ENCODE assay signal across 8 cellular contexts in the genomic region with DNA sequence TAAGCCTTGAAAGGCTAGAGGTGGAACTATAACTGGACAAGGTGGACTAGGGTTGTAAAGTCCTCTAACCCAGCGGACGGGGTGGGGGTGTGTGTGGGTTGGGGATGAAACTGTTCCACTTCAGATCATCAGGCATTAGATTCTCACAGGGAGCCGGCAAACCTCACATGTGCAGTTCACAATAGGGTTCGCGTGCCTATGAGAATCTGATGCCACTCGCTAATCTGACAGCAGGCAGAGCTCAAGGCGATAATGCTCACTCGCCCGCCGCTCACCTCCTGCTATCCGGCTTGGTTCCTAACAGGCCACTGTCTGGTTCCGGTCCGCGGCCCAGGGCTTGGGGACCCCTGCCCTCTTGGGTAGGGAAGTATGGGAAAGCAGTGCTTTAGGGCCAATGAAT. TPM values are rescaled to one million over a fixed set of nuclear protein-coding genes. Genes with fewer than 3 reads are reported as not detected.
A peak's percentile ranks its signal among the peaks of the same experiment; 100 is the strongest.
DNase-seq lines count a peak whose midpoint lies in the region; ATAC-seq, FAIRE-seq and TF ChIP-seq lines count a peak whose summit lies in the region.

No MANE protein-coding gene starts in this region.

- intact Hi-C loops in adrenal gland (cut with DNase I) (no loop called here), left lung (cut with DNase I) (no loop called here)

- WGBS in adrenal gland, 4 donors, result 69 to 75% (median 73%) methylated on average over 13 to 14 of the region's 14 CpGs

- H3K27me3 ChIP-seq in OCI-LY1 (ENCODE audit: insufficient read depth, low read length) (no peaks in the 10 kb centered on the region), adrenal gland (no peaks in the 10 kb centered on the region), left lung (no peaks in the 10 kb centered on the region), stomach smooth muscle (ENCODE audit: control insufficient read depth in 1 of 2, insufficient read depth in 2 of 2, low read length in 2 of 2) (no peaks in the 10 kb centered on the region)

- H3K27ac ChIP-seq in OCI-LY1 (ENCODE audit: low read depth, low read length, poor library complexity, severe bottlenecking), result peak overlapping the region; percentile 73
- H3K27ac ChIP-seq in adrenal gland, result peak overlapping the region in 3 of 5 donors; percentile 70 to 90 (median 81)
- peak overlapping the region; percentile 85 to 86 for H3K27ac ChIP-seq in left lung
- peak overlapping the region; percentile 64 for H3K27ac ChIP-seq in stomach smooth muscle (ENCODE audit: low read length)

- H3K4me3 ChIP-seq in OCI-LY1 (ENCODE audit: low read depth, low read length, poor library complexity, severe bottlenecking) (peak overlapping the region; percentile 99), adrenal gland (peak overlapping the region in 2 of 4 donors; percentile 47 to 85), left lung (peak overlapping the region; percentile 86 to 88), stomach smooth muscle (ENCODE audit: low read length in 2 of 2) (peak overlapping the region; percentile 96 to 100)

- H4K20me1 ChIP-seq in OCI-LY1 (ENCODE audit: insufficient read depth, low read length), result no peaks in the 10 kb centered on the region

- H3K9ac ChIP-seq in OCI-LY1 (ENCODE audit: low read length) (peak overlapping the region; percentile 100), stomach smooth muscle (ENCODE audit: low read length in 2 of 2) (peak overlapping the region; percentile 86 to 89)

- H2AFZ ChIP-seq in OCI-LY1 (ENCODE audit: low read length), result no peak overlapping the region

- H3K36me3 ChIP-seq in OCI-LY1 (ENCODE audit: insufficient read depth, low read length) (peaks cover 41% of the 10 kb centered on the region), adrenal gland (replicated peaks in 1 of 2) (peaks cover 0 to 22% of the 10 kb centered on the region in 2 donors), left lung (peaks cover 0 to 38% of the 10 kb centered on the region in 2 donors), stomach smooth muscle (ENCODE audit: control insufficient read depth in 2 of 2, insufficient read depth in 2 of 2, low read length in 2 of 2) (peaks cover 9 to 30% of the 10 kb centered on the region in 2 donors)

- DNase-seq in GM12891 (ENCODE audit: insufficient read length, low spot score) (no peak), adrenal gland (peak in 4 of 7 donors; percentile 20 to 59 (median 26)), left lung (peak in 1 of 2 donors; percentile 84), 8988T (no peak)

- H3K4me1 ChIP-seq in OCI-LY1 (ENCODE audit: insufficient read depth, low read length, severe bottlenecking), result peaks cover 30% of the 10 kb centered on the region
- H3K4me1 ChIP-seq in adrenal gland (replicated peaks in 1 of 2), result peaks cover 12 to 22% of the 10 kb centered on the region in 2 donors
- peaks cover 15 to 53% of the 10 kb centered on the region in 2 donors for H3K4me1 ChIP-seq in left lung
- H3K4me1 ChIP-seq in stomach smooth muscle (ENCODE audit: control insufficient read depth, insufficient read depth, low read length), result peaks cover 14% of the 10 kb centered on the region

- no peak for TF ChIP-seq CTCF in OCI-LY1 (IDR thresholded peaks at IDR 0.05; ENCODE audit: low read length)
- TF ChIP-seq CTCF in adrenal gland (IDR thresholded peaks at IDR 0.05), result no peak
- TF ChIP-seq CTCF in left lung (IDR thresholded peaks at IDR 0.05), result no peak

- ATAC-seq in left lung (no peak), GM21717 (IDR thresholded peaks at IDR 0.05; ENCODE audit: unreplicated experiment) (no peak), GM18858 (IDR thresholded peaks at IDR 0.05; ENCODE audit: unreplicated experiment) (no peak)

- H3K9me3 ChIP-seq in OCI-LY1 (ENCODE audit: low read length) (no peaks in the 10 kb centered on the region), adrenal gland (replicated peaks in 1 of 3) (no peaks in the 10 kb centered on the region), left lung (no peaks in the 10 kb centered on the region), stomach smooth muscle (ENCODE audit: control insufficient read depth in 2 of 2, low read length in 2 of 2) (no peaks in the 10 kb centered on the region)

- FAIRE-seq in GM12891 (lab: Jason Lieb, UNC), result peak; percentile 78

- H3K9me2 ChIP-seq in OCI-LY1 (ENCODE audit: low read depth, low read length), result no peaks in the 10 kb centered on the region

- TF ChIP-seq POLR2A in GM12891 (IDR thresholded peaks at IDR 0.05; ENCODE audit: low read depth, low read length) (no peak), adrenal gland (IDR thresholded peaks at IDR 0.05) (no peak)

- H3K4me2 ChIP-seq in OCI-LY1 (ENCODE audit: low read length), result peak overlapping the region; percentile 97

- H3F3A ChIP-seq in OCI-LY1 (ENCODE audit: insufficient read depth, low read length), result no peaks in the 10 kb centered on the region

- peaks cover 26% of the 10 kb centered on the region for H3K79me2 ChIP-seq in OCI-LY1 (ENCODE audit: insufficient read depth, low read length)

TF ChIP-seq in GM12891, 5 proteins besides CTCF, POLR2A, EP300 and RAD21:
- no peak for TF ChIP-seq SPI1 (IDR thresholded peaks at IDR 0.05; ENCODE audit: low read depth, low read length)
- TF ChIP-seq TAF1 (IDR thresholded peaks at IDR 0.05; ENCODE audit: low read depth, low read length), result no peak
- TF ChIP-seq POU2F2 (IDR thresholded peaks at IDR 0.05; ENCODE audit: low read depth, low read length), result no peak
- no peak for TF ChIP-seq PAX5 (IDR thresholded peaks at IDR 0.05; ENCODE audit: insufficient read depth, low read length, severe bottlenecking)
- TF ChIP-seq POLR2AphosphoS5 (IDR thresholded peaks at IDR 0.05; ENCODE audit: low read depth, low read length), result no peak

RNA-seq across cellular contexts. Expression of gene ERLIN1, which starts 1.0 kb away (rescaled TPM):
- 7.9 TPM for polyA plus RNA-seq in GM12891 (2012; ENCODE audit: low read depth, missing spikeins)
- total RNA-seq in adrenal gland (10 to 100 TPM; 10.6 to 23.8 (median 19.2) TPM), left lung (10 to 100 TPM; 23.8 to 34.5 TPM)
- polyA plus RNA-seq in adrenal gland, result 10 to 100 TPM in 1 of 3 donors, 1 to 10 TPM in 2; 3.6 to 32.8 (median 5.3) TPM

RNA-seq across cellular contexts. Expression of gene CHUK, which starts 42.6 kb away (rescaled TPM):
- 8.6 TPM for polyA plus RNA-seq in GM12891 (2012; ENCODE audit: low read depth, missing spikeins)
- 10 to 100 TPM; 11.8 to 30.9 (median 21.3) TPM for total RNA-seq in adrenal gland
- polyA plus RNA-seq in adrenal gland, result 10 to 100 TPM in 1 of 3 donors, 1 to 10 TPM in 2; 6.8 to 32.5 (median 6.8) TPM
- total RNA-seq in left lung, result 10 to 100 TPM; 19.6 to 26.9 TPM

Comparison
In these comparisons a context has a peak if more than half of its experiments do, and no peak if none do; other contexts are left out.
1. DNase-seq: peak in adrenal gland (4 of 7); none in GM12891 (single experiment) and 8988T (single experiment).
2. Peak in every context shown above with its lines, with median percentiles within 50 percentile points of each other: H3K27ac ChIP-seq.